1 cellular context compared by ENCODE assay signal in genomic region chr19:39970674-39971379, GRCh38.
TF ChIP-seq lines count a peak whose summit lies in the region.

Gene PSMC4 (plus strand): TSS chr19:39971165. CDS start chr19:39971203, 38 bp downstream.

TF ChIP-seq in HepG2, 621 proteins besides CTCF, POLR2A, EP300 and RAD21 (continued from another document and continues in another):
- TF ChIP-seq ZFP82 (CRISPR knock-in tag; IDR thresholded peaks at IDR 0.05; ENCODE audit: borderline replicate concordance) (peak; percentile 69; the same call in 1 of the 2 replicates), WIZ (CRISPR knock-in tag; IDR thresholded peaks at IDR 0.05) (no peak; the same call in 1 of the 2 replicates), KAT8 (CRISPR knock-in tag; IDR thresholded peaks at IDR 0.05) (peak; percentile 95), ZNF7 (CRISPR knock-in tag; IDR thresholded peaks at IDR 0.05) (no peak), HNRNPUL1 (IDR thresholded peaks at IDR 0.05; ENCODE audit: low read depth, low read length) (no peak), ZNF629 (CRISPR knock-in tag; conservative IDR thresholded peaks at IDR 0.05) (no peak; the same call in 1 of the 2 replicates), ZNF644 (CRISPR knock-in tag; IDR thresholded peaks at IDR 0.05; ENCODE audit: low read depth) (0 out of 2 replicates have a peak, but pooled peaks have one; percentile 26), GTF2F1 (IDR thresholded peaks at IDR 0.05; ENCODE audit: low read length) (no peak), SETDB1 (CRISPR knock-in tag; IDR thresholded peaks at IDR 0.05; ENCODE audit: borderline replicate concordance) (no peak), ZSCAN21 (CRISPR knock-in tag; IDR thresholded peaks at IDR 0.05; ENCODE audit: borderline replicate concordance) (peak; percentile 54; the same call in 1 of the 2 replicates), FOXA1 (IDR thresholded peaks at IDR 0.05) (no peak), FOXA1 (CRISPR knock-in tag; IDR thresholded peaks at IDR 0.05) (peak; percentile 52), ZNF558 (CRISPR knock-in tag; IDR thresholded peaks at IDR 0.05; ENCODE audit: borderline replicate concordance) (peak; percentile 80; the same call in 1 of the 2 replicates), TCF7L2 (IDR thresholded peaks at IDR 0.05; ENCODE audit: low read depth, low read length) (no peak), LCORL (IDR thresholded peaks at IDR 0.05) (no peak), LCORL (CRISPR knock-in tag; IDR thresholded peaks at IDR 0.05) (peak; percentile 60), HNRNPLL (IDR thresholded peaks at IDR 0.05; ENCODE audit: low read depth, low read length, poor library complexity, severe bottlenecking) (peak; percentile 95), NR2C2 (CRISPR knock-in tag; IDR thresholded peaks at IDR 0.05; ENCODE audit: borderline replicate concordance) (peak; percentile 73; the same call in 1 of the 2 replicates), ZNF432 (CRISPR knock-in tag; IDR thresholded peaks at IDR 0.05; ENCODE audit: borderline replicate concordance) (no peak), PRDM15 (CRISPR knock-in tag; IDR thresholded peaks at IDR 0.05) (0 out of 2 replicates have a peak, but pooled peaks have one; percentile 35), ZNF891 (CRISPR knock-in tag; IDR thresholded peaks at IDR 0.05) (peak; percentile 38; the same call in 1 of the 2 replicates), FOXK2 (IDR thresholded peaks at IDR 0.05) (no peak), ZNF674 (CRISPR knock-in tag; IDR thresholded peaks at IDR 0.05; ENCODE audit: low read depth) (no peak), ZNF124 (CRISPR knock-in tag; IDR thresholded peaks at IDR 0.05) (0 out of 2 replicates have a peak, but pooled peaks have one; percentile 9), ZNF564 (CRISPR knock-in tag; IDR thresholded peaks at IDR 0.05) (no peak; the same call in 1 of the 2 replicates), DNMT3B (CRISPR knock-in tag; conservative IDR thresholded peaks at IDR 0.05) (no peak), HNRNPH1 (optimal IDR thresholded peaks at IDR 0.05; ENCODE audit: low read depth, low read length) (no peak), ZMAT3 (CRISPR knock-in tag; conservative IDR thresholded peaks at IDR 0.05) (peak; percentile 96), RAD51 (IDR thresholded peaks at IDR 0.05; ENCODE audit: borderline replicate concordance) (no peak), ARNT (IDR thresholded peaks at IDR 0.05) (no peak), SNAPC2 (CRISPR knock-in tag; IDR thresholded peaks at IDR 0.05) (no peak), FOXK1 (CRISPR knock-in tag; IDR thresholded peaks at IDR 0.05; ENCODE audit: borderline replicate concordance, low read depth) (peak; percentile 71; the same call in 1 of the 2 replicates), ZNF512B (CRISPR knock-in tag; IDR thresholded peaks at IDR 0.05; ENCODE audit: borderline replicate concordance) (no peak), HNRNPL (IDR thresholded peaks at IDR 0.05; ENCODE audit: low read depth, low read length) (0 out of 2 replicates have a peak, but pooled peaks have one; percentile 40), RFX1 (IDR thresholded peaks at IDR 0.05) (no peak), ZNF430 (CRISPR knock-in tag; IDR thresholded peaks at IDR 0.05) (peak; percentile 75), HMG20B (CRISPR knock-in tag; conservative IDR thresholded peaks at IDR 0.05) (no peak), ZNF503 (CRISPR knock-in tag; IDR thresholded peaks at IDR 0.05) (peak; percentile 56; the same call in 1 of the 2 replicates), PLSCR1 (CRISPR knock-in tag; IDR thresholded peaks at IDR 0.05; ENCODE audit: borderline replicate concordance) (no peak), JUND (CRISPR knock-in tag; IDR thresholded peaks at IDR 0.05) (no peak), RBFOX2 (IDR thresholded peaks at IDR 0.05; ENCODE audit: low read depth, low read length) (peak; percentile 85), ZC3H4 (CRISPR knock-in tag; IDR thresholded peaks at IDR 0.05; ENCODE audit: borderline replicate concordance) (no peak), ZNF781 (CRISPR knock-in tag; IDR thresholded peaks at IDR 0.05; ENCODE audit: borderline replicate concordance, not compliant biosample characterization) (no peak), ZNF670 (CRISPR knock-in tag; IDR thresholded peaks at IDR 0.05; ENCODE audit: borderline replicate concordance) (no peak), RCOR2 (CRISPR knock-in tag; IDR thresholded peaks at IDR 0.05) (peak; percentile 72), MYPOP (CRISPR knock-in tag; IDR thresholded peaks at IDR 0.05) (peak; percentile 71; the same call in 1 of the 2 replicates), TGIF2 (CRISPR knock-in tag; IDR thresholded peaks at IDR 0.05) (no peak; the same call in 1 of the 2 replicates), HMG20A (CRISPR knock-in tag; IDR thresholded peaks at IDR 0.05; ENCODE audit: borderline replicate concordance) (peak; percentile 54; the same call in 1 of the 2 replicates)
- TF ChIP-seq, protein P1, sequence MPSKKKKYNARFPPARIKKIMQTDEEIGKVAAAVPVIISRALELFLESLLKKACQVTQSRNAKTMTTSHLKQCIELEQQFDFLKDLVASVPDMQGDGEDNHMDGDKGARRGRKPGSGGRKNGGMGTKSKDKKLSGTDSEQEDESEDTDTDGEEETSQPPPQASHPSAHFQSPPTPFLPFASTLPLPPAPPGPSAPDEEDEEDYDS (CRISPR knock-in tag; IDR thresholded peaks at IDR 0.05), result peak; percentile 82
- TF ChIP-seq, protein P2, sequence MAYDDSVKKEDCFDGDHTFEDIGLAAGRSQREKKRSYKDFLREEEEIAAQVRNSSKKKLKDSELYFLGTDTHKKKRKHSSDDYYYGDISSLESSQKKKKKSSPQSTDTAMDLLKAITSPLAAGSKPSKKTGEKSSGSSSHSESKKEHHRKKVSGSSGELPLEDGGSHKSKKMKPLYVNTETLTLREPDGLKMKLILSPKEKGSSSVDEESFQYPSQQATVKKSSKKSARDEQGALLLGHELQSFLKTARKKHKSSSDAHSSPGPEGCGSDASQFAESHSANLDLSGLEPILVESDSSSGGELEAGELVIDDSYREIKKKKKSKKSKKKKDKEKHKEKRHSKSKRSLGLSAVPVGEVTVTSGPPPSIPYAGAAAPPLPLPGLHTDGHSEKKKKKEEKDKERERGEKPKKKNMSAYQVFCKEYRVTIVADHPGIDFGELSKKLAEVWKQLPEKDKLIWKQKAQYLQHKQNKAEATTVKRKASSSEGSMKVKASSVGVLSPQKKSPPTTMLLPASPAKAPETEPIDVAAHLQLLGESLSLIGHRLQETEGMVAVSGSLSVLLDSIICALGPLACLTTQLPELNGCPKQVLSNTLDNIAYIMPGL (CRISPR knock-in tag; IDR thresholded peaks at IDR 0.05; ENCODE audit: borderline replicate concordance in 1 of 2, low read depth in 1 of 2), result peak; percentile 95 to 97
- TF ChIP-seq, protein P3, sequence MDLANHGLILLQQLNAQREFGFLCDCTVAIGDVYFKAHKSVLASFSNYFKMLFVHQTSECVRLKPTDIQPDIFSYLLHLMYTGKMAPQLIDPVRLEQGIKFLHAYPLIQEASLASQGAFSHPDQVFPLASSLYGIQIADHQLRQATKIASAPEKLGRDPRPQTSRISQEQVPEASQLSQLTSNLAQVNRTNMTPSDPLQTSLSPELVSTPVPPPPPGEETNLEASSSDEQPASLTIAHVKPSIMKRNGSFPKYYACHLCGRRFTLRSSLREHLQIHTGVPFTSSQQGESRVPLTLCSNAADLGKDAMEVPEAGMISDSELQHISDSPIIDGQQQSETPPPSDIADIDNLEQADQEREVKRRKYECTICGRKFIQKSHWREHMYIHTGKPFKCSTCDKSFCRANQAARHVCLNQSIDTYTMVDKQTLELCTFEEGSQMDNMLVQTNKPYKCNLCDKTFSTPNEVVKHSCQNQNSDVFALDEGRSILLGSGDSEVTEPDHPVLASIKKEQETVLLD (CRISPR knock-in tag; IDR thresholded peaks at IDR 0.05; ENCODE audit: low read depth), result 0 out of 2 replicates have a peak, but pooled peaks have one; percentile 24
